Comparison of ENCODE assay signal across 2 cellular contexts in genomic region chr2:143157001-143157798, GRCh38.
TF ChIP-seq lines count a peak whose summit lies in the region.

No MANE protein-coding gene starts in this region.

TF ChIP-seq in SK-N-SH treated with all-trans-retinoic acid at 6 μM for 48 hours, 23 proteins besides CTCF, POLR2A, EP300 and RAD21:
- no peak for TF ChIP-seq CSRNP3 (CRISPR knock-in tag; IDR thresholded peaks at IDR 0.05)
- no peak for TF ChIP-seq ZFP30 (CRISPR knock-in tag; IDR thresholded peaks at IDR 0.05)
- no peak for TF ChIP-seq TSHZ2 (CRISPR knock-in tag; IDR thresholded peaks at IDR 0.05)
- TF ChIP-seq ZNF70 (CRISPR knock-in tag; IDR thresholded peaks at IDR 0.05) = no peak
- TF ChIP-seq RARB (CRISPR knock-in tag; IDR thresholded peaks at IDR 0.05) = no peak
- no peak for TF ChIP-seq ZNF8 (CRISPR knock-in tag; IDR thresholded peaks at IDR 0.05)
- no peak for TF ChIP-seq PATZ1 (CRISPR knock-in tag; IDR thresholded peaks at IDR 0.05; ENCODE audit: borderline replicate concordance)
- no peak for TF ChIP-seq OSR1 (CRISPR knock-in tag; IDR thresholded peaks at IDR 0.05)
- no peak for TF ChIP-seq PPARA (CRISPR knock-in tag; IDR thresholded peaks at IDR 0.05; ENCODE audit: borderline replicate concordance)
- no peak for TF ChIP-seq ZNF565 (CRISPR knock-in tag; conservative IDR thresholded peaks at IDR 0.05; ENCODE audit: low read depth)
- TF ChIP-seq SNAI2 (CRISPR knock-in tag; IDR thresholded peaks at IDR 0.05) = no peak
- TF ChIP-seq ISL1 (CRISPR knock-in tag; IDR thresholded peaks at IDR 0.05) = peak; percentile 67
- peak; percentile 10; the same call in 1 of the 2 replicates for TF ChIP-seq CREB5 (CRISPR knock-in tag; IDR thresholded peaks at IDR 0.05; ENCODE audit: low read depth)
- no peak for TF ChIP-seq CSDC2 (CRISPR knock-in tag; IDR thresholded peaks at IDR 0.05)
- peak; percentile 46; the same call in 1 of the 2 replicates for TF ChIP-seq ZFP3 (CRISPR knock-in tag; IDR thresholded peaks at IDR 0.05)
TF ChIP-seq in SK-N-SH treated with all-trans-retinoic acid at 6 μM for 48 hours: peak in this region for 3.

TF ChIP-seq in SK-N-SH, 30 proteins besides CTCF, POLR2A, EP300 and RAD21:
- TF ChIP-seq USF2 (IDR thresholded peaks at IDR 0.05; ENCODE audit: borderline replicate concordance, low read depth, low read length) (no peak), GABPA (IDR thresholded peaks at IDR 0.05; ENCODE audit: low read depth) (no peak)
